ENCODE assay signal across 1 cellular context in the genomic region with DNA sequence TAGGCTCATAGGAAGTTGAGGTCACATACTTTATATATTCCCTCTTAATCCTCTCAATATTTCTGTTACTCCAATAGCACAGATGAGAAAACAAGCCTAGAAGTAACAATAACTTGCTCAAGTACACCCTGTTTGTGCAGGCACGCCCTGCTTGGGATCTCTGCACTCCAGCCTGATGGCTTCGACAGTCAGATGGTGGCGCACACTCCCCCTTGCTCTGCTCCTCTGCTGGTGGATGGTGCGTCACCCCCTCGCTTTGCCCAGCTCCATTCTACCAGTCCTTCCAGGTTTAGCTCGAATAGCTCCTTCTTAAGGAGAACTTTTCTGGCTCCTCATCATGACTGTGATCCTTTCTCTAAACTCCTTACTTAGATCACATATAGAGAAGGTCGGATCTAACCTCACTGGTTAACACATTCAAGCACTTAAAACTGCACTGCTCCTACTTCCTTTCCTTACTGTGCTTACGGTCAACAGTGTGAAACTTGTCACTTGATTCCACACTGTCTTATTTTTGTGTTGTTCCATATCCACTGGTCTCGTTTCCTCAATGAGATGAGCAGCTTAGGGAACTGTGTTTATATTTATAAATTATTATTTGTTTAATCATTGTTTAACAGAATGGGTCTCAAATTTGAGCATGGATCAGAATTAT.
TF ChIP-seq lines count a peak whose summit lies in the region.

No MANE protein-coding gene starts in this region.

TF ChIP-seq in HepG2, 621 proteins besides CTCF, POLR2A, EP300 and RAD21:
- TF ChIP-seq IRF2 (CRISPR knock-in tag; IDR thresholded peaks at IDR 0.05) (no peak), ZNF138 (CRISPR knock-in tag; IDR thresholded peaks at IDR 0.05; ENCODE audit: low read depth) (no peak), ZSCAN22 (CRISPR knock-in tag; IDR thresholded peaks at IDR 0.05) (peak; percentile 88), ZNF790 (CRISPR knock-in tag; IDR thresholded peaks at IDR 0.05; ENCODE audit: borderline replicate concordance) (no peak), SATB2 (CRISPR knock-in tag; IDR thresholded peaks at IDR 0.05) (no peak)
- TF ChIP-seq, protein P1, sequence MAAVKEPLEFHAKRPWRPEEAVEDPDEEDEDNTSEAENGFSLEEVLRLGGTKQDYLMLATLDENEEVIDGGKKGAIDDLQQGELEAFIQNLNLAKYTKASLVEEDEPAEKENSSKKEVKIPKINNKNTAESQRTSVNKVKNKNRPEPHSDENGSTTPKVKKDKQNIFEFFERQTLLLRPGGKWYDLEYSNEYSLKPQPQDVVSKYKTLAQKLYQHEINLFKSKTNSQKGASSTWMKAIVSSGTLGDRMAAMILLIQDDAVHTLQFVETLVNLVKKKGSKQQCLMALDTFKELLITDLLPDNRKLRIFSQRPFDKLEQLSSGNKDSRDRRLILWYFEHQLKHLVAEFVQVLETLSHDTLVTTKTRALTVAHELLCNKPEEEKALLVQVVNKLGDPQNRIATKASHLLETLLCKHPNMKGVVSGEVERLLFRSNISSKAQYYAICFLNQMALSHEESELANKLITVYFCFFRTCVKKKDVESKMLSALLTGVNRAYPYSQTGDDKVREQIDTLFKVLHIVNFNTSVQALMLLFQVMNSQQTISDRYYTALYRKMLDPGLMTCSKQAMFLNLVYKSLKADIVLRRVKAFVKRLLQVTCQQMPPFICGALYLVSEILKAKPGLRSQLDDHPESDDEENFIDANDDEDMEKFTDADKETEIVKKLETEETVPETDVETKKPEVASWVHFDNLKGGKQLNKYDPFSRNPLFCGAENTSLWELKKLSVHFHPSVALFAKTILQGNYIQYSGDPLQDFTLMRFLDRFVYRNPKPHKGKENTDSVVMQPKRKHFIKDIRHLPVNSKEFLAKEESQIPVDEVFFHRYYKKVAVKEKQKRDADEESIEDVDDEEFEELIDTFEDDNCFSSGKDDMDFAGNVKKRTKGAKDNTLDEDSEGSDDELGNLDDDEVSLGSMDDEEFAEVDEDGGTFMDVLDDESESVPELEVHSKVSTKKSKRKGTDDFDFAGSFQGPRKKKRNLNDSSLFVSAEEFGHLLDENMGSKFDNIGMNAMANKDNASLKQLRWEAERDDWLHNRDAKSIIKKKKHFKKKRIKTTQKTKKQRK (IDR thresholded peaks at IDR 0.05; ENCODE audit: low read length), result no peak
